ENCODE assay signal across 10 cellular contexts in genomic region chr13:98563071-98563470, GRCh38. TPM values are rescaled to one million over a fixed set of nuclear protein-coding genes. Genes with fewer than 3 reads are reported as not detected.
DNase-seq lines count a peak whose midpoint lies in the region; TF ChIP-seq lines count a peak whose summit lies in the region.
"Had no signal": no experiment of that assay in that cellular context is flagged by ENCODE, and none has a peak within 500 bp of the region (broad histone marks: within the 10 kb centered on the region; RNA-seq: fewer than 3 reads in every experiment).

No MANE protein-coding gene starts in this region.

- WGBS in lower leg skin, 2 donors = 25 to 28% methylated on average over 6 of the region's 6 CpGs

- H3K9ac ChIP-seq in OCI-LY3 (ENCODE audit: low read length) (no peak overlapping the region), stomach smooth muscle (ENCODE audit: low read length in 2 of 2) (no peak overlapping the region)

- H3K27me3 ChIP-seq in OCI-LY3 (ENCODE audit: low read depth, low read length) = no peaks in the 10 kb centered on the region
- no peaks in the 10 kb centered on the region for H3K27me3 ChIP-seq in stomach smooth muscle (ENCODE audit: control insufficient read depth in 1 of 2, insufficient read depth in 2 of 2, low read length in 2 of 2)

- peaks cover 4% of the 10 kb centered on the region for H3K36me3 ChIP-seq in OCI-LY3 (replicated peaks; ENCODE audit: low read depth, low read length)
- no peaks in the 10 kb centered on the region for H3K36me3 ChIP-seq in stomach smooth muscle (ENCODE audit: control insufficient read depth in 2 of 2, insufficient read depth in 2 of 2, low read length in 2 of 2)

- peak overlapping the region; percentile 59 for H3K27ac Mint-ChIP-seq in chondrocyte (ENCODE audit: unreplicated experiment)

- intact Hi-C loops in lower leg skin (cut with DNase I; ENCODE audit: low total_unique reads) = loop anchor here (10.0 kb wide), 1 partner anchor 78 kb away; no protein-coding TSS in a partner anchor

- DNase-seq in activated CD4-positive, alpha-beta T cell treated with anti-CD3 and anti-CD28 coated beads for 4 hours = peak; percentile 37 to 47
- no peak for DNase-seq in activated CD4-positive, alpha-beta T cell treated with anti-CD3 and anti-CD28 coated beads for 48 hours
- no peak for DNase-seq in chondrocyte (ENCODE audit: low spot score)
- no peak for DNase-seq in lower leg skin (ENCODE audit: low spot score in 2 of 2)
- DNase-seq in cerebellar cortex (ENCODE audit: low spot score) = no peak
- no peak for DNase-seq in stimulated activated CD4-positive, alpha-beta T cell treated with anti-CD3 and anti-CD28 coated beads, Interleukin-4, amount 100 ng/mL, for 24 hours
- DNase-seq: ACHN, Kasumi-1 had no signal

- H3K9me3 ChIP-seq in OCI-LY3 (ENCODE audit: insufficient read depth, low read length) = no peaks in the 10 kb centered on the region
- no peaks in the 10 kb centered on the region for H3K9me3 ChIP-seq in stomach smooth muscle (ENCODE audit: control insufficient read depth in 2 of 2, low read length in 2 of 2)

- no peak for TF ChIP-seq CTCF in OCI-LY3 (IDR thresholded peaks at IDR 0.05; ENCODE audit: low read depth, low read length)
- no peak for TF ChIP-seq CTCF in chondrocyte (IDR thresholded peaks at IDR 0.05)
- TF ChIP-seq CTCF in lower leg skin (IDR thresholded peaks at IDR 0.05) = no peak

- no peak for TF ChIP-seq POLR2A in lower leg skin (IDR thresholded peaks at IDR 0.05)

- H4K20me1 ChIP-seq in OCI-LY3 (ENCODE audit: insufficient read depth, low read length) = peaks cover 94% of the 10 kb centered on the region

- peak overlapping the region; percentile 29; the same call in 1 of the 2 replicates for H3K4me2 ChIP-seq in OCI-LY3 (ENCODE audit: low read length)

- H3K79me2 ChIP-seq in OCI-LY3 (ENCODE audit: low read length) = peaks cover 97% of the 10 kb centered on the region

- H3K36me3 Mint-ChIP-seq in chondrocyte (ENCODE audit: low read depth) = peaks cover 3% of the 10 kb centered on the region

- no peak overlapping the region for H2AFZ ChIP-seq in OCI-LY3 (ENCODE audit: low read depth, low read length)

- peaks cover 78% of the 10 kb centered on the region for H3K4me1 Mint-ChIP-seq in chondrocyte (ENCODE audit: low read depth)

- H3K9me3 Mint-ChIP-seq in chondrocyte (ENCODE audit: low read depth) = no peaks in the 10 kb centered on the region

- no peak overlapping the region for H3K4me3 Mint-ChIP-seq in chondrocyte (ENCODE audit: unreplicated experiment)

- no peak overlapping the region for H3K4me3 ChIP-seq in OCI-LY3 (ENCODE audit: low read length)
- H3K4me3 ChIP-seq in stomach smooth muscle (ENCODE audit: low read length in 2 of 2) = peak overlapping the region; percentile 35 to 36
- no peak overlapping the region for H3K4me3 ChIP-seq in lower leg skin (ENCODE audit: low read depth, poor library complexity, severe bottlenecking)

- no peaks in the 10 kb centered on the region for H3K27me3 Mint-ChIP-seq in chondrocyte (ENCODE audit: low read depth)

- no peak overlapping the region for H3K27ac ChIP-seq in OCI-LY3 (ENCODE audit: low read length)
- H3K27ac ChIP-seq in stomach smooth muscle (ENCODE audit: low read length) = no peak overlapping the region

- peaks cover 21% of the 10 kb centered on the region for H3K4me1 ChIP-seq in OCI-LY3 (ENCODE audit: low read length)
- H3K4me1 ChIP-seq in stomach smooth muscle (ENCODE audit: control insufficient read depth, insufficient read depth, low read length) = peaks cover 41% of the 10 kb centered on the region

RNA-seq across cellular contexts. Expression of gene STK24, which starts 13.8 kb away (rescaled TPM):
- total RNA-seq in chondrocyte (98.2 to 105 TPM (median 100 TPM) in 3 replicates), lower leg skin (100 to 1,000 TPM; 212 to 281 (median 266) TPM)

Comparison
In these comparisons a context has a peak if more than half of its experiments do, and no peak if none do; other contexts are left out.
1. DNase-seq: peak in activated CD4-positive, alpha-beta T cell treated with anti-CD3 and anti-CD28 coated beads for 4 hours (2 of 2); none in activated CD4-positive, alpha-beta T cell treated with anti-CD3 and anti-CD28 coated beads for 48 hours (single experiment), chondrocyte (single experiment), lower leg skin (0 of 2), cerebellar cortex (single experiment) and stimulated activated CD4-positive, alpha-beta T cell treated with anti-CD3 and anti-CD28 coated beads, Interleukin-4, amount 100 ng/mL, for 24 hours (single experiment).
2. H3K4me3 ChIP-seq: peak in stomach smooth muscle (2 of 2); none in OCI-LY3 (single experiment) and lower leg skin (single experiment).